Comparison of ENCODE assay signal across 1 cellular context in the genomic region with DNA sequence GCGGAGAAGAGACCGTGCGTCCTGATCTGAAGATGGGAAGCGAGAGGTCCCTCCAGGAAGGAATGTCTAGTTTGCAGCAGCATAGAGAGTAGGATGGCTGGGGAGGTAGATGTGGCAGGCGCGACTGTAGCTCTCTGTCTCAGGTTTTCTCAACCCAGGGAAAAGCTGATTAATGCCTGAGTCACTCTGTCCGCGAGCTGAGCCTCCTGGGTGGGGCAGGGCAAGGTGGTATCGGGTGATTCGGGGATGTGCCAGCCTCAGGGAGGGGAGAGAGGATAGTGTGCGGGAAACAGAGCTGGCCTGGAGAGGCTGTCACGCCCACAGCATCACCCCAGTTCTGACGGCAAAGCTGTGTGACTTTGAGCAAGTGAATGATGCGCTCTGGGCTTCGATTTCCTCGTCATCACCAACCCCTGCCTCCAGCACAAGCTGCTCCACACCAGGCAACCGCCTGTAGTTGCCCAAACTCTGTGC.
TF ChIP-seq lines count a peak whose summit lies in the region.

No MANE protein-coding gene starts in this region.

TF ChIP-seq in HepG2, 621 proteins besides CTCF, POLR2A, EP300 and RAD21 (continued from another document):
- peak; percentile 31; the same call in 1 of the 2 replicates for TF ChIP-seq ZNF687 (CRISPR knock-in tag; IDR thresholded peaks at IDR 0.05)
- no peak for TF ChIP-seq ZBTB1 (CRISPR knock-in tag; IDR thresholded peaks at IDR 0.05; ENCODE audit: borderline replicate concordance)
- no peak for TF ChIP-seq SMAD1 (CRISPR knock-in tag; IDR thresholded peaks at IDR 0.05; ENCODE audit: borderline replicate concordance, low read depth)
- TF ChIP-seq ZNF557 (CRISPR knock-in tag; IDR thresholded peaks at IDR 0.05) = no peak
- TF ChIP-seq, protein P1, sequence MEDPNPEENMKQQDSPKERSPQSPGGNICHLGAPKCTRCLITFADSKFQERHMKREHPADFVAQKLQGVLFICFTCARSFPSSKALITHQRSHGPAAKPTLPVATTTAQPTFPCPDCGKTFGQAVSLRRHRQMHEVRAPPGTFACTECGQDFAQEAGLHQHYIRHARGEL (CRISPR knock-in tag; IDR thresholded peaks at IDR 0.05) = no peak
- TF ChIP-seq ARID5B (CRISPR knock-in tag; IDR thresholded peaks at IDR 0.05) = no peak
- no peak for TF ChIP-seq KMT2B (CRISPR knock-in tag; IDR thresholded peaks at IDR 0.05)
- TF ChIP-seq, protein P2, sequence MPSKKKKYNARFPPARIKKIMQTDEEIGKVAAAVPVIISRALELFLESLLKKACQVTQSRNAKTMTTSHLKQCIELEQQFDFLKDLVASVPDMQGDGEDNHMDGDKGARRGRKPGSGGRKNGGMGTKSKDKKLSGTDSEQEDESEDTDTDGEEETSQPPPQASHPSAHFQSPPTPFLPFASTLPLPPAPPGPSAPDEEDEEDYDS (CRISPR knock-in tag; IDR thresholded peaks at IDR 0.05) = no peak
- no peak for TF ChIP-seq EEA1 (CRISPR knock-in tag; IDR thresholded peaks at IDR 0.05; ENCODE audit: borderline replicate concordance)
- TF ChIP-seq NFIB (CRISPR knock-in tag; IDR thresholded peaks at IDR 0.05; ENCODE audit: borderline replicate concordance) = no peak
- 0 out of 2 replicates have a peak, but pooled peaks have one; percentile 19 for TF ChIP-seq SP4 (CRISPR knock-in tag; IDR thresholded peaks at IDR 0.05)
- no peak for TF ChIP-seq ZNF335 (CRISPR knock-in tag; IDR thresholded peaks at IDR 0.05)
- no peak for TF ChIP-seq SKIL (CRISPR knock-in tag; IDR thresholded peaks at IDR 0.05; ENCODE audit: borderline replicate concordance)
- no peak for TF ChIP-seq NFE2L2 (IDR thresholded peaks at IDR 0.05; ENCODE audit: low read length)
- no peak for TF ChIP-seq ZNF580 (CRISPR knock-in tag; IDR thresholded peaks at IDR 0.05; ENCODE audit: borderline replicate concordance, low read depth)
- no peak for TF ChIP-seq ZNF431 (CRISPR knock-in tag; IDR thresholded peaks at IDR 0.05; ENCODE audit: borderline replicate concordance, low read depth)
- no peak for TF ChIP-seq ZNF331 (CRISPR knock-in tag; IDR thresholded peaks at IDR 0.05)
- no peak for TF ChIP-seq ZNF678 (CRISPR knock-in tag; IDR thresholded peaks at IDR 0.05)
- TF ChIP-seq ZNF564 (CRISPR knock-in tag; IDR thresholded peaks at IDR 0.05) = no peak
- no peak for TF ChIP-seq ZNF124 (CRISPR knock-in tag; IDR thresholded peaks at IDR 0.05)
- TF ChIP-seq ISL2 (CRISPR knock-in tag; IDR thresholded peaks at IDR 0.05) = no peak
- TF ChIP-seq, protein P3, sequence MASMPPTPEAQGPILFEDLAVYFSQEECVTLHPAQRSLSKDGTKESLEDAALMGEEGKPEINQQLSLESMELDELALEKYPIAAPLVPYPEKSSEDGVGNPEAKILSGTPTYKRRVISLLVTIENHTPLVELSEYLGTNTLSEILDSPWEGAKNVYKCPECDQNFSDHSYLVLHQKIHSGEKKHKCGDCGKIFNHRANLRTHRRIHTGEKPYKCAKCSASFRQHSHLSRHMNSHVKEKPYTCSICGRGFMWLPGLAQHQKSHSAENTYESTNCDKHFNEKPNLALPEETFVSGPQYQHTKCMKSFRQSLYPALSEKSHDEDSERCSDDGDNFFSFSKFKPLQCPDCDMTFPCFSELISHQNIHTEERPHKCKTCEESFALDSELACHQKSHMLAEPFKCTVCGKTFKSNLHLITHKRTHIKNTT (CRISPR knock-in tag; IDR thresholded peaks at IDR 0.05) = no peak
- TF ChIP-seq SAP130 (CRISPR knock-in tag; IDR thresholded peaks at IDR 0.05; ENCODE audit: low read depth) = 0 out of 2 replicates have a peak, but pooled peaks have one; percentile 22
- TF ChIP-seq, protein P4, sequence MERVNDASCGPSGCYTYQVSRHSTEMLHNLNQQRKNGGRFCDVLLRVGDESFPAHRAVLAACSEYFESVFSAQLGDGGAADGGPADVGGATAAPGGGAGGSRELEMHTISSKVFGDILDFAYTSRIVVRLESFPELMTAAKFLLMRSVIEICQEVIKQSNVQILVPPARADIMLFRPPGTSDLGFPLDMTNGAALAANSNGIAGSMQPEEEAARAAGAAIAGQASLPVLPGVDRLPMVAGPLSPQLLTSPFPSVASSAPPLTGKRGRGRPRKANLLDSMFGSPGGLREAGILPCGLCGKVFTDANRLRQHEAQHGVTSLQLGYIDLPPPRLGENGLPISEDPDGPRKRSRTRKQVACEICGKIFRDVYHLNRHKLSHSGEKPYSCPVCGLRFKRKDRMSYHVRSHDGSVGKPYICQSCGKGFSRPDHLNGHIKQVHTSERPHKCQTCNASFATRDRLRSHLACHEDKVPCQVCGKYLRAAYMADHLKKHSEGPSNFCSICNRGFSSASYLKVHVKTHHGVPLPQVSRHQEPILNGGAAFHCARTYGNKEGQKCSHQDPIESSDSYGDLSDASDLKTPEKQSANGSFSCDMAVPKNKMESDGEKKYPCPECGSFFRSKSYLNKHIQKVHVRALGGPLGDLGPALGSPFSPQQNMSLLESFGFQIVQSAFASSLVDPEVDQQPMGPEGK (CRISPR knock-in tag; IDR thresholded peaks at IDR 0.05) = no peak
- TF ChIP-seq ZBTB38 (CRISPR knock-in tag; IDR thresholded peaks at IDR 0.05) = peak; percentile 92
- no peak for TF ChIP-seq ZNF547 (CRISPR knock-in tag; IDR thresholded peaks at IDR 0.05)
- no peak for TF ChIP-seq ZNF550 (CRISPR knock-in tag; IDR thresholded peaks at IDR 0.05; ENCODE audit: borderline replicate concordance)
- TF ChIP-seq HBP1 (CRISPR knock-in tag; IDR thresholded peaks at IDR 0.05; ENCODE audit: low read depth) = no peak
- TF ChIP-seq ATF3 (CRISPR knock-in tag; IDR thresholded peaks at IDR 0.05) = no peak
- TF ChIP-seq ZNF7 (CRISPR knock-in tag; IDR thresholded peaks at IDR 0.05) = no peak
- no peak for TF ChIP-seq HNRNPL (IDR thresholded peaks at IDR 0.05; ENCODE audit: low read depth, low read length)
- TF ChIP-seq ZXDC (CRISPR knock-in tag; IDR thresholded peaks at IDR 0.05) = no peak
- no peak for TF ChIP-seq ARNTL (CRISPR knock-in tag; IDR thresholded peaks at IDR 0.05)
